In genomic region chr2:169136428-169136827, GRCh38 we compare ENCODE assay signal across 6 cellular contexts.
DNase-seq lines count a peak whose midpoint lies in the region; ATAC-seq, FAIRE-seq and TF ChIP-seq lines count a peak whose summit lies in the region.
"Not testable (repeated sequence)": the region's sequence is repeated elsewhere in the genome, so short reads cannot be mapped to it uniquely, and the experiment has no call there.

No MANE protein-coding gene starts in this region.

- H3K9me2 ChIP-seq in GM23338 (ENCODE audit: insufficient read depth): not testable (repeated sequence)

- not testable (repeated sequence) for H3K27ac Mint-ChIP-seq in GM23338
- H3K27ac Mint-ChIP-seq in endodermal cell: peak overlapping the region; percentile 67

- H3K18ac ChIP-seq in mesendoderm (ENCODE audit: low read length): peak overlapping the region; percentile 93

- intact Hi-C loops in K562 (cut with micrococcal nuclease): loop anchor here (10.0 kb wide), 2 partner anchors 362 to 792 kb away; no protein-coding TSS in a partner anchor

- H3K9ac ChIP-seq in HUES48 (ENCODE audit: low read depth, low read length); K562 (ENCODE audit: insufficient read depth in 1 of 2, low read depth in 2 of 2, low read length in 2 of 2); endodermal cell (ENCODE audit: extremely low read depth, low read length, poor library complexity, severe bottlenecking); mesendoderm (ENCODE audit: low read length): not testable (repeated sequence)
- peak overlapping the region; percentile 51 for H3K9ac ChIP-seq in HUES6 (ENCODE audit: low read length)

- FAIRE-seq in K562 (lab: Jason Lieb, UNC): not testable (repeated sequence)

- peak overlapping the region; percentile 86; the same call in 1 of the 2 replicates for H2AFZ ChIP-seq in GM23338
- peak overlapping the region; percentile 67 for H2AFZ ChIP-seq in K562 (ENCODE audit: low read depth, low read length)

- not testable (repeated sequence) for H3K27me3 ChIP-seq in GM23338 (ENCODE audit: insufficient read depth); HUES48 (ENCODE audit: control insufficient read depth, insufficient read depth, low read length); HUES6 (ENCODE audit: control insufficient read depth, insufficient read depth, low read length); K562 (ENCODE audit: control insufficient read depth in 2 of 2, insufficient read depth in 2 of 2, low read length in 2 of 2); endodermal cell (ENCODE audit: control insufficient read depth, insufficient read depth, low read length, poor library complexity, severe bottlenecking); mesendoderm (ENCODE audit: insufficient read depth, low read length, poor library complexity)

- CTCF ChIA-PET in K562 (lab: Yijun Ruan, JAX; ENCODE audit: low intra/inter-chr PET ratio): not testable (repeated sequence)

- not testable (repeated sequence) for TF ChIP-seq EP300 in K562 (IDR thresholded peaks at IDR 0.05; ENCODE audit: low read length)

- not testable (repeated sequence) for H2AK5ac ChIP-seq in mesendoderm (ENCODE audit: low read length)

- H3K9me1 ChIP-seq in K562 (ENCODE audit: control insufficient read depth, insufficient read depth, low read length): not testable (repeated sequence)

- H3K9me3 ChIP-seq in HUES48 (ENCODE audit: control insufficient read depth, insufficient read depth, low read length); HUES6 (ENCODE audit: control insufficient read depth, insufficient read depth, low read depth, low read length); K562 (replicated peaks; ENCODE audit: control insufficient read depth, insufficient read depth, low read depth, low read length); endodermal cell (ENCODE audit: control insufficient read depth, low read length): not testable (repeated sequence)

- not testable (repeated sequence) for H3K4me2 ChIP-seq in GM23338; K562 (ENCODE audit: insufficient read depth, low read length); mesendoderm (ENCODE audit: low read length)

- H3F3A ChIP-seq in GM23338 (replicated peaks; ENCODE audit: low read depth): not testable (repeated sequence)

- not testable (repeated sequence) for H3K79me2 ChIP-seq in GM23338 (replicated peaks; ENCODE audit: insufficient read depth); K562 (ENCODE audit: control insufficient read depth, insufficient read depth, low read length); mesendoderm (ENCODE audit: control insufficient read depth, insufficient read depth, low read length)

- H2BK5ac ChIP-seq in mesendoderm (ENCODE audit: low read length): not testable (repeated sequence)

- POLR2A ChIA-PET in K562 (lab: Yijun Ruan, JAX): interaction anchor here (0.6 kb wide), 1 partner anchor 9 kb away, joined by 3 read pairs; no protein-coding TSS in a partner anchor

- H3K23ac ChIP-seq in mesendoderm (ENCODE audit: low read length): not testable (repeated sequence)

- not testable (repeated sequence) for H3K9me3 Mint-ChIP-seq in GM23338, endodermal cell

- not testable (repeated sequence) for H3K36me3 ChIP-seq in GM23338 (ENCODE audit: insufficient read depth); HUES48 (ENCODE audit: control insufficient read depth, insufficient read depth, low read length); HUES6 (ENCODE audit: control insufficient read depth, insufficient read depth, low read length); K562 (ENCODE audit: control insufficient read depth, insufficient read depth, low read length); endodermal cell (ENCODE audit: control insufficient read depth, insufficient read depth, low read length); mesendoderm (ENCODE audit: control insufficient read depth, insufficient read depth, low read length)

- H3K56ac ChIP-seq in mesendoderm (ENCODE audit: low read length): peak overlapping the region; percentile 65

- peaks cover 37% of the 10 kb centered on the region for H3K4me1 Mint-ChIP-seq in GM23338
- peaks cover 39% of the 10 kb centered on the region for H3K4me1 Mint-ChIP-seq in endodermal cell

- H4K8ac ChIP-seq in mesendoderm (ENCODE audit: low read depth, low read length): not testable (repeated sequence)

- H2BK120ac ChIP-seq in mesendoderm (ENCODE audit: low read depth, low read length): peak overlapping the region; percentile 65

- in situ Hi-C loops in K562 (cut with MboI): not testable (repeated sequence)

- H3K27ac ChIP-seq in GM23338 (ENCODE audit: low read depth); K562 (ENCODE audit: extremely low read depth, low read depth, low read length); endodermal cell (ENCODE audit: low read depth, low read length): not testable (repeated sequence)
- H3K27ac ChIP-seq in HUES48 (ENCODE audit: low read depth, low read length) (peak overlapping the region; percentile 16), HUES6 (ENCODE audit: low read depth, low read length) (peak overlapping the region; percentile 63; the same call in 1 of the 2 replicates), mesendoderm (ENCODE audit: low read depth, low read length) (peak overlapping the region; percentile 81)

- H3K4me1 ChIP-seq in GM23338 (ENCODE audit: insufficient read depth) (peaks cover 36% of the 10 kb centered on the region), HUES48 (ENCODE audit: control insufficient read depth, insufficient read depth, low read length) (peaks cover 29% of the 10 kb centered on the region), HUES6 (ENCODE audit: control insufficient read depth, insufficient read depth, low read length) (peaks cover 39% of the 10 kb centered on the region), K562 (replicated peaks in 1 of 2; ENCODE audit: control insufficient read depth in 2 of 2, insufficient read depth in 2 of 2, low read length in 2 of 2) (peaks cover 5 to 27% of the 10 kb centered on the region in 2 experiments; a peak in 3 of 5 replicates), mesendoderm (ENCODE audit: control insufficient read depth, low read depth, low read length) (peaks cover 13% of the 10 kb centered on the region)
- H3K4me1 ChIP-seq in endodermal cell (ENCODE audit: control insufficient read depth, insufficient read depth, low read length): not testable (repeated sequence)

- not testable (repeated sequence) for H3K4me3 ChIP-seq in GM23338; HUES48 (ENCODE audit: low read depth, low read length); HUES6 (ENCODE audit: low read depth, low read length); K562; endodermal cell (ENCODE audit: low read length); mesendoderm (ENCODE audit: low read length)

- H4K5ac ChIP-seq in mesendoderm (ENCODE audit: low read length): not testable (repeated sequence)

- H4K20me1 ChIP-seq in GM23338 (replicated peaks; ENCODE audit: insufficient read depth); K562 (replicated peaks; ENCODE audit: control insufficient read depth, insufficient read depth, low read length): not testable (repeated sequence)

- 100% methylated on average over 2 of the region's 5 CpGs for WGBS in K562 (ENCODE audit: insufficient coverage, low coverage, missing lambda C conversion rate)
- WGBS in endodermal cell (ENCODE audit: insufficient coverage in 1 of 2, insufficient read length in 1 of 2), 2 experiments: 77% methylated on average over 4 of the region's 5 CpGs; no CpG with 5 or more reads in 1 of the 2 experiments
- no CpG with 5 or more reads among the region's 5 CpGs for WGBS in mesendoderm (ENCODE audit: extremely low coverage, insufficient coverage, low lambda C conversion rate)

- not testable (repeated sequence) for BruUV-seq in K562 (replicated peaks; lab: Mats Ljungman, UMichigan)

- not testable (repeated sequence) for TF ChIP-seq POLR2A in K562 (conservative IDR thresholded peaks at IDR 0.05)

- not testable (repeated sequence) for H2BK15ac ChIP-seq in mesendoderm (replicated peaks; ENCODE audit: low read depth)

- ATAC-seq in GM23338, K562: not testable (repeated sequence)

- not testable (repeated sequence) for TF ChIP-seq RAD21 in K562 (CRISPR knock-in tag; conservative IDR thresholded peaks at IDR 0.05 in 1 of 2, IDR thresholded peaks at IDR 0.05 in 1 of 2)

- H3K27me3 Mint-ChIP-seq in GM23338 (ENCODE audit: insufficient read depth, low read depth, poor library complexity); endodermal cell (ENCODE audit: insufficient read depth): not testable (repeated sequence)

- H3K36me3 Mint-ChIP-seq in GM23338 (ENCODE audit: low read depth); endodermal cell (ENCODE audit: low read depth): not testable (repeated sequence)

- peak overlapping the region; percentile 93 for H3K4ac ChIP-seq in mesendoderm (ENCODE audit: low read depth, low read length)

- H3K4me3 Mint-ChIP-seq in GM23338, endodermal cell: not testable (repeated sequence)

- not testable (repeated sequence) for DNase-seq in GM23338 (ENCODE audit: low spot score); K562 (ENCODE audit: extremely low read depth in 1 of 4, low spot score in 3 of 4)
- DNase-seq in endodermal cell (peak; percentile 66), mesendoderm (peak; percentile 68)

- not testable (repeated sequence) for TF ChIP-seq CTCF in GM23338 (conservative IDR thresholded peaks at IDR 0.05; ENCODE audit: low read depth in 2 of 2); K562 (IDR thresholded peaks at IDR 0.05 in 2 of 3, conservative IDR thresholded peaks at IDR 0.05 in 1 of 3; ENCODE audit: insufficient read depth in 2 of 3, low read depth in 1 of 3, low read length in 3 of 3); endodermal cell (conservative IDR thresholded peaks at IDR 0.05)

- not testable (repeated sequence) for H3K79me1 ChIP-seq in mesendoderm (ENCODE audit: low read length)

TF ChIP-seq in K562, 482 proteins besides CTCF, POLR2A, EP300 and RAD21:
- TF ChIP-seq ZNF316 (IDR thresholded peaks at IDR 0.05): peak; percentile 26; the same call in 1 of the 2 replicates
